ENCODE assay signal across 22 cellular contexts in the genomic region with DNA sequence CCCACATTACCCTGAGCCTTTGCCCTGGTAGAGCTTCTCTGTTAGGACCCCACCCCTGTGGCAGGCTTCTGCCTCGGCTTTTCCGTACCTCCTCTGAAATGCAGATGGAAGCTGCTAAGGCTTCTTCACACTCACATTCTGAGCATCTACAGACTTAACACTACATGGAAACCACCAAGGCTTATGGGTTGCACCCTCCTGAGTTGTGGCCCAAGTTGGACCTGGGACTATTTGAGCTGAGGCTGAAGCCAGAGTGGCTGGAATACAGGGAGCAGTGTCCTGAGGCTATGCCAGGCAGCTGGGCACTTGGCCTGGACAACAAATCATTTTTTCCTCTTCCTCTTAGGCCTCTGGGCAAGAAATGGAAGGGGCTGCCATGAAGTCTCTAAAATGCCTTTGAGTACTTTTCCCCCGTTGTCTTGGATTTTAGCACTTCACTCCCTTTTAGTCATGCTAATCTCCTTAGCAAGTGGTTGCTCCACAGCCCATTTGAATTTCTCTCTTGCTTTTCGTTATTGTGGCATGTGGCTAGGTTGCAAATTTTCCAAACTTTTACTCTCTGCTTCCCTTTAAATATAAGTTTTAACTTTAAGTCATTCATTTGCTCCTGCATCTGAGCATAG.
"Had no signal": no experiment of that assay in that cellular context is flagged by ENCODE, and none has a peak within 500 bp of the region (broad histone marks: within the 10 kb centered on the region; RNA-seq: fewer than 3 reads in every experiment).

No MANE protein-coding gene starts in this region.

- H3K79me2 ChIP-seq: hepatocyte had no signal

- H3K4me1 ChIP-seq: colonic mucosa, foreskin keratinocyte, psoas muscle, right lobe of liver, testis, tibial nerve, upper lobe of right lung had no signal

- H3K27ac ChIP-seq: colonic mucosa, foreskin keratinocyte, hepatocyte, psoas muscle, right lobe of liver, skin epidermis, testis, tibial nerve, upper lobe of right lung had no signal

- H3K4me2 ChIP-seq: hepatocyte had no signal

- H3K27me3 Mint-ChIP-seq: naive thymus-derived CD4-positive, alpha-beta T cell; stimulated activated naive B cell treated with anti-CD40 and anti-IgM and Interleukin-4, amounts not matched to agents 10 μg/mL and 1 μg/mL and 100 μg/mL, for 72 hours; stimulated activated naive CD8-positive, alpha-beta T cell treated with anti-CD3 and anti-CD28 coated beads, Interleukin-15, amount 100 ng/mL, for 72 hours had no signal

- H3K27ac Mint-ChIP-seq: naive thymus-derived CD4-positive, alpha-beta T cell; nephron progenitor cell; stimulated activated naive B cell treated with anti-CD40 and anti-IgM and Interleukin-4, amounts not matched to agents 10 μg/mL and 1 μg/mL and 100 μg/mL, for 72 hours; stimulated activated naive CD8-positive, alpha-beta T cell treated with anti-CD3 and anti-CD28 coated beads, Interleukin-15, amount 100 ng/mL, for 72 hours had no signal

- ATAC-seq: foreskin keratinocyte; left colon; left ventricle myocardium superior; naive thymus-derived CD4-positive, alpha-beta T cell; psoas muscle; right lobe of liver; stimulated activated naive B cell treated with anti-CD40 and anti-IgM and Interleukin-4, amounts not matched to agents 10 μg/mL and 1 μg/mL and 100 μg/mL, for 72 hours; stimulated activated naive CD8-positive, alpha-beta T cell treated with anti-CD3 and anti-CD28 coated beads, Interleukin-15, amount 100 ng/mL, for 72 hours; upper lobe of right lung had no signal

- H2AFZ ChIP-seq: hepatocyte had no signal

- H3K4me3 Mint-ChIP-seq: naive thymus-derived CD4-positive, alpha-beta T cell; nephron progenitor cell; stimulated activated naive B cell treated with anti-CD40 and anti-IgM and Interleukin-4, amounts not matched to agents 10 μg/mL and 1 μg/mL and 100 μg/mL, for 72 hours; stimulated activated naive CD8-positive, alpha-beta T cell treated with anti-CD3 and anti-CD28 coated beads, Interleukin-15, amount 100 ng/mL, for 72 hours had no signal

- H3K9me3 ChIP-seq: colonic mucosa, right lobe of liver, testis had no signal

- H3K36me3 ChIP-seq: colonic mucosa, right lobe of liver, tibial nerve, upper lobe of right lung had no signal

- H3K27me3 ChIP-seq: colonic mucosa, hepatocyte, right lobe of liver, testis, tibial nerve, upper lobe of right lung had no signal

- H3K36me3 Mint-ChIP-seq: stimulated activated naive B cell treated with anti-CD40 and anti-IgM and Interleukin-4, amounts not matched to agents 10 μg/mL and 1 μg/mL and 100 μg/mL, for 72 hours had no signal

- H3K4me1 Mint-ChIP-seq: nephron progenitor cell; stimulated activated naive B cell treated with anti-CD40 and anti-IgM and Interleukin-4, amounts not matched to agents 10 μg/mL and 1 μg/mL and 100 μg/mL, for 72 hours; stimulated activated naive CD8-positive, alpha-beta T cell treated with anti-CD3 and anti-CD28 coated beads, Interleukin-15, amount 100 ng/mL, for 72 hours had no signal

- DNase-seq: colonic mucosa; dermis blood vessel endothelial cell; erythroblast; foreskin keratinocyte; left colon; left ventricle myocardium superior; mesendoderm; naive thymus-derived CD4-positive, alpha-beta T cell; nephron progenitor cell; psoas muscle; retina; right lobe of liver; stimulated activated CD4-positive, alpha-beta T cell treated with anti-CD3 and anti-CD28 coated beads, Interleukin-2, amount 100 ng/mL, for 24 hours; stimulated activated CD4-positive, alpha-beta T cell treated with anti-CD3 and anti-CD28 coated beads, Interleukin-4, amount 100 ng/mL, for 4 hours; stimulated activated naive B cell treated with anti-CD40 and anti-IgM and Interleukin-4, amounts not matched to agents 10 μg/mL and 1 μg/mL and 100 μg/mL, for 72 hours; stimulated activated naive CD8-positive, alpha-beta T cell treated with anti-CD3 and anti-CD28 coated beads, Interleukin-15, amount 100 ng/mL, for 72 hours; testis; upper lobe of right lung had no signal

- H3K4me3 ChIP-seq: colonic mucosa, hepatocyte, lung, psoas muscle, right lobe of liver, skin epidermis, testis, tibial nerve, upper lobe of right lung had no signal
